In genomic region chr1:61711257-61711656, GRCh38 we compare ENCODE assay signal across 2 cellular contexts.
TF ChIP-seq lines count a peak whose summit lies in the region.

No MANE protein-coding gene starts in this region.

TF ChIP-seq in H1, 55 proteins besides CTCF, POLR2A, EP300 and RAD21:
- peak; percentile 64; the same call in 1 of the 2 replicates for TF ChIP-seq RFX5 (IDR thresholded peaks at IDR 0.05; ENCODE audit: borderline replicate concordance, low read depth, low read length)

TF ChIP-seq in HepG2, 621 proteins besides CTCF, POLR2A, EP300 and RAD21:
- peak; percentile 94 for TF ChIP-seq RFX5 (IDR thresholded peaks at IDR 0.05; ENCODE audit: low read depth, low read length)
- TF ChIP-seq RFXANK (CRISPR knock-in tag; IDR thresholded peaks at IDR 0.05): 0 out of 2 replicates have a peak, but pooled peaks have one; percentile 61
- TF ChIP-seq FOSL2 (CRISPR knock-in tag; IDR thresholded peaks at IDR 0.05): peak; percentile 55
TF ChIP-seq in HepG2: peak in this region for 3; not testable (repeated sequence) for 618.
